In the genomic region with DNA sequence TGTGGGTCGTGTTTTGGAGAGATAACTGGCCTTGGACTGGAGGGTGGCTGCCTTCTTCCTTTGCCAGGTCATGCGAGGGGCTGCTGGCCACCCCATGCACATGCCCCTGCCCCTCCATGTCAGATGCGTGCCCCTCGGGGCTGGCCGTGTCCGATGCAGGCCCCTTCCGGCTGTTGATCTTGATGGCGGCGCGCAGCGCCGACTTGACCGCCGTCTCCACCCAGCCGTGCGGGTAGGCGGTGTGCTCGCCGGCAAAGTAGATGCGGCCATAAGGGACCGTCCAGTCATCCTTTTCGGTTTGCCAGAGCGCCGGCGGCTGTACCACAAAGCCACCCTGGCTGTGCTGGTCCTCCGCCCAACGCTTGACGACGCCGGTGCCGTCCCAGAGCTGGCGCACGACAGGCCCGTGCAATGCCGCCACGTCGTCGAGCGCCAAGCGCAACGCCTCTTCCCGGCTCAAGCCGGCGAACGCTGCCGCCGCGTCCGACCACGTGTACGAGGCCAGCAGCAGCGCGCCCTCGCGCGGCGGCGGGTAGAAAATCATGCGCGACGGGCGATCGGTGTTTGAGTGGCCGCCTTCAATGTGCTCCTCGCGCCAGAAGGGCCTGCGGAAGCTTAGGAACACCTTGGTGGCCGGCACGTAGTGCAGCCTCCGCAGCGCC, we compare ENCODE assay signal across 1 cellular context.
TF ChIP-seq lines count a peak whose summit lies in the region.

No MANE protein-coding gene starts in this region.

TF ChIP-seq in GM12878, 131 proteins besides CTCF, POLR2A, EP300 and RAD21 (continued from another document and continues in another):
- TF ChIP-seq, protein P1, sequence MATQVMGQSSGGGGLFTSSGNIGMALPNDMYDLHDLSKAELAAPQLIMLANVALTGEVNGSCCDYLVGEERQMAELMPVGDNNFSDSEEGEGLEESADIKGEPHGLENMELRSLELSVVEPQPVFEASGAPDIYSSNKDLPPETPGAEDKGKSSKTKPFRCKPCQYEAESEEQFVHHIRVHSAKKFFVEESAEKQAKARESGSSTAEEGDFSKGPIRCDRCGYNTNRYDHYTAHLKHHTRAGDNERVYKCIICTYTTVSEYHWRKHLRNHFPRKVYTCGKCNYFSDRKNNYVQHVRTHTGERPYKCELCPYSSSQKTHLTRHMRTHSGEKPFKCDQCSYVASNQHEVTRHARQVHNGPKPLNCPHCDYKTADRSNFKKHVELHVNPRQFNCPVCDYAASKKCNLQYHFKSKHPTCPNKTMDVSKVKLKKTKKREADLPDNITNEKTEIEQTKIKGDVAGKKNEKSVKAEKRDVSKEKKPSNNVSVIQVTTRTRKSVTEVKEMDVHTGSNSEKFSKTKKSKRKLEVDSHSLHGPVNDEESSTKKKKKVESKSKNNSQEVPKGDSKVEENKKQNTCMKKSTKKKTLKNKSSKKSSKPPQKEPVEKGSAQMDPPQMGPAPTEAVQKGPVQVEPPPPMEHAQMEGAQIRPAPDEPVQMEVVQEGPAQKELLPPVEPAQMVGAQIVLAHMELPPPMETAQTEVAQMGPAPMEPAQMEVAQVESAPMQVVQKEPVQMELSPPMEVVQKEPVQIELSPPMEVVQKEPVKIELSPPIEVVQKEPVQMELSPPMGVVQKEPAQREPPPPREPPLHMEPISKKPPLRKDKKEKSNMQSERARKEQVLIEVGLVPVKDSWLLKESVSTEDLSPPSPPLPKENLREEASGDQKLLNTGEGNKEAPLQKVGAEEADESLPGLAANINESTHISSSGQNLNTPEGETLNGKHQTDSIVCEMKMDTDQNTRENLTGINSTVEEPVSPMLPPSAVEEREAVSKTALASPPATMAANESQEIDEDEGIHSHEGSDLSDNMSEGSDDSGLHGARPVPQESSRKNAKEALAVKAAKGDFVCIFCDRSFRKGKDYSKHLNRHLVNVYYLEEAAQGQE (IDR thresholded peaks at IDR 0.05; ENCODE audit: low read depth, low read length): no peak
- TF ChIP-seq, protein P2, sequence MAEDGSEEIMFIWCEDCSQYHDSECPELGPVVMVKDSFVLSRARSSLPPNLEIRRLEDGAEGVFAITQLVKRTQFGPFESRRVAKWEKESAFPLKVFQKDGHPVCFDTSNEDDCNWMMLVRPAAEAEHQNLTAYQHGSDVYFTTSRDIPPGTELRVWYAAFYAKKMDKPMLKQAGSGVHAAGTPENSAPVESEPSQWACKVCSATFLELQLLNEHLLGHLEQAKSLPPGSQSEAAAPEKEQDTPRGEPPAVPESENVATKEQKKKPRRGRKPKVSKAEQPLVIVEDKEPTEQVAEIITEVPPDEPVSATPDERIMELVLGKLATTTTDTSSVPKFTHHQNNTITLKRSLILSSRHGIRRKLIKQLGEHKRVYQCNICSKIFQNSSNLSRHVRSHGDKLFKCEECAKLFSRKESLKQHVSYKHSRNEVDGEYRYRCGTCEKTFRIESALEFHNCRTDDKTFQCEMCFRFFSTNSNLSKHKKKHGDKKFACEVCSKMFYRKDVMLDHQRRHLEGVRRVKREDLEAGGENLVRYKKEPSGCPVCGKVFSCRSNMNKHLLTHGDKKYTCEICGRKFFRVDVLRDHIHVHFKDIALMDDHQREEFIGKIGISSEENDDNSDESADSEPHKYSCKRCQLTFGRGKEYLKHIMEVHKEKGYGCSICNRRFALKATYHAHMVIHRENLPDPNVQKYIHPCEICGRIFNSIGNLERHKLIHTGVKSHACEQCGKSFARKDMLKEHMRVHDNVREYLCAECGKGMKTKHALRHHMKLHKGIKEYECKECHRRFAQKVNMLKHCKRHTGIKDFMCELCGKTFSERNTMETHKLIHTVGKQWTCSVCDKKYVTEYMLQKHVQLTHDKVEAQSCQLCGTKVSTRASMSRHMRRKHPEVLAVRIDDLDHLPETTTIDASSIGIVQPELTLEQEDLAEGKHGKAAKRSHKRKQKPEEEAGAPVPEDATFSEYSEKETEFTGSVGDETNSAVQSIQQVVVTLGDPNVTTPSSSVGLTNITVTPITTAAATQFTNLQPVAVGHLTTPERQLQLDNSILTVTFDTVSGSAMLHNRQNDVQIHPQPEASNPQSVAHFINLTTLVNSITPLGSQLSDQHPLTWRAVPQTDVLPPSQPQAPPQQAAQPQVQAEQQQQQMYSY (CRISPR knock-in tag; IDR thresholded peaks at IDR 0.05): no peak
- TF ChIP-seq HDAC2 (IDR thresholded peaks at IDR 0.05) (no peak), FOXM1 (IDR thresholded peaks at IDR 0.05; ENCODE audit: low read depth, low read length) (no peak), PAX8 (IDR thresholded peaks at IDR 0.05) (no peak), IKZF1 (conservative IDR thresholded peaks at IDR 0.05) (peak; percentile 76; the same call in 1 of the 2 replicates), FOXK2 (IDR thresholded peaks at IDR 0.05) (no peak), SRF (IDR thresholded peaks at IDR 0.05; ENCODE audit: low read depth in 2 of 2, low read length in 2 of 2) (0 out of 4 replicates have a peak, but pooled peaks of 1 of the 2 experiments have one; percentile 4), TCF7 (IDR thresholded peaks at IDR 0.05; ENCODE audit: borderline replicate concordance) (no peak), SUPT20H (IDR thresholded peaks at IDR 0.05; ENCODE audit: borderline replicate concordance, control insufficient read depth, low read depth, low read length) (no peak), PAX5 (IDR thresholded peaks at IDR 0.05; ENCODE audit: borderline replicate concordance, low read depth, low read length) (no peak), HCFC1 (IDR thresholded peaks at IDR 0.05; ENCODE audit: low read length) (no peak), TAF1 (IDR thresholded peaks at IDR 0.05; ENCODE audit: borderline replicate concordance, low read depth, low read length) (no peak), ZNF217 (IDR thresholded peaks at IDR 0.05) (no peak), IKZF2 (IDR thresholded peaks at IDR 0.05) (no peak; a peak in 1 of 4 replicates), EED (IDR thresholded peaks at IDR 0.05; ENCODE audit: low read depth) (no peak), CREM (IDR thresholded peaks at IDR 0.05; ENCODE audit: low read depth) (peak; percentile 38; the same call in 1 of the 2 replicates), CEBPB (IDR thresholded peaks at IDR 0.05; ENCODE audit: borderline replicate concordance in 1 of 2, low read depth in 2 of 2, low read length in 2 of 2) (no peak), STAT3 (IDR thresholded peaks at IDR 0.05; ENCODE audit: low read depth, low read length) (no peak), CBFB (IDR thresholded peaks at IDR 0.05; ENCODE audit: low read depth) (no peak), MEF2B (IDR thresholded peaks at IDR 0.05; ENCODE audit: partially characterized antibody, poor library complexity, severe bottlenecking) (no peak), WRNIP1 (IDR thresholded peaks at IDR 0.05; ENCODE audit: borderline replicate concordance, low read depth, low read length) (no peak)
- TF ChIP-seq, protein P3, sequence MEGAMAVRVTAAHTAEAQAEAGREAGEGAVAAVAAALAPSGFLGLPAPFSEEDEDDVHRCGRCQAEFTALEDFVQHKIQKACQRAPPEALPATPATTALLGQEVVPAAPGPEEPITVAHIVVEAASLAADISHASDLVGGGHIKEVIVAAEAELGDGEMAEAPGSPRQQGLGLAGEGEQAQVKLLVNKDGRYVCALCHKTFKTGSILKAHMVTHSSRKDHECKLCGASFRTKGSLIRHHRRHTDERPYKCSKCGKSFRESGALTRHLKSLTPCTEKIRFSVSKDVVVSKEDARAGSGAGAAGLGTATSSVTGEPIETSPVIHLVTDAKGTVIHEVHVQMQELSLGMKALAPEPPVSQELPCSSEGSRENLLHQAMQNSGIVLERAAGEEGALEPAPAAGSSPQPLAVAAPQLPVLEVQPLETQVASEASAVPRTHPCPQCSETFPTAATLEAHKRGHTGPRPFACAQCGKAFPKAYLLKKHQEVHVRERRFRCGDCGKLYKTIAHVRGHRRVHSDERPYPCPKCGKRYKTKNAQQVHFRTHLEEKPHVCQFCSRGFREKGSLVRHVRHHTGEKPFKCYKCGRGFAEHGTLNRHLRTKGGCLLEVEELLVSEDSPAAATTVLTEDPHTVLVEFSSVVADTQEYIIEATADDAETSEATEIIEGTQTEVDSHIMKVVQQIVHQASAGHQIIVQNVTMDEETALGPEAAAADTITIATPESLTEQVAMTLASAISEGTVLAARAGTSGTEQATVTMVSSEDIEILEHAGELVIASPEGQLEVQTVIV (IDR thresholded peaks at IDR 0.05; ENCODE audit: borderline replicate concordance, partially characterized antibody): no peak
- TF ChIP-seq, protein P4, sequence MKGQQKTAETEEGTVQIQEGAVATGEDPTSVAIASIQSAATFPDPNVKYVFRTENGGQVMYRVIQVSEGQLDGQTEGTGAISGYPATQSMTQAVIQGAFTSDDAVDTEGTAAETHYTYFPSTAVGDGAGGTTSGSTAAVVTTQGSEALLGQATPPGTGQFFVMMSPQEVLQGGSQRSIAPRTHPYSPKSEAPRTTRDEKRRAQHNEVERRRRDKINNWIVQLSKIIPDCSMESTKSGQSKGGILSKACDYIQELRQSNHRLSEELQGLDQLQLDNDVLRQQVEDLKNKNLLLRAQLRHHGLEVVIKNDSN (IDR thresholded peaks at IDR 0.05; ENCODE audit: borderline replicate concordance, extremely low read length, insufficient read depth, low read depth, low read length): peak; percentile 51
- TF ChIP-seq, protein P5, sequence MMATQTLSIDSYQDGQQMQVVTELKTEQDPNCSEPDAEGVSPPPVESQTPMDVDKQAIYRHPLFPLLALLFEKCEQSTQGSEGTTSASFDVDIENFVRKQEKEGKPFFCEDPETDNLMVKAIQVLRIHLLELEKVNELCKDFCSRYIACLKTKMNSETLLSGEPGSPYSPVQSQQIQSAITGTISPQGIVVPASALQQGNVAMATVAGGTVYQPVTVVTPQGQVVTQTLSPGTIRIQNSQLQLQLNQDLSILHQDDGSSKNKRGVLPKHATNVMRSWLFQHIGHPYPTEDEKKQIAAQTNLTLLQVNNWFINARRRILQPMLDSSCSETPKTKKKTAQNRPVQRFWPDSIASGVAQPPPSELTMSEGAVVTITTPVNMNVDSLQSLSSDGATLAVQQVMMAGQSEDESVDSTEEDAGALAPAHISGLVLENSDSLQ (IDR thresholded peaks at IDR 0.05): peak; percentile 20; the same call in 1 of the 2 replicates
- TF ChIP-seq, protein P6, sequence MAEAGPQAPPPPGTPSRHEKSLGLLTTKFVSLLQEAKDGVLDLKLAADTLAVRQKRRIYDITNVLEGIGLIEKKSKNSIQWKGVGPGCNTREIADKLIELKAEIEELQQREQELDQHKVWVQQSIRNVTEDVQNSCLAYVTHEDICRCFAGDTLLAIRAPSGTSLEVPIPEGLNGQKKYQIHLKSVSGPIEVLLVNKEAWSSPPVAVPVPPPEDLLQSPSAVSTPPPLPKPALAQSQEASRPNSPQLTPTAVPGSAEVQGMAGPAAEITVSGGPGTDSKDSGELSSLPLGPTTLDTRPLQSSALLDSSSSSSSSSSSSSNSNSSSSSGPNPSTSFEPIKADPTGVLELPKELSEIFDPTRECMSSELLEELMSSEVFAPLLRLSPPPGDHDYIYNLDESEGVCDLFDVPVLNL (IDR thresholded peaks at IDR 0.05; ENCODE audit: low read depth, low read length): 0 out of 2 replicates have a peak, but pooled peaks have one; percentile 49
- TF ChIP-seq, protein P7, sequence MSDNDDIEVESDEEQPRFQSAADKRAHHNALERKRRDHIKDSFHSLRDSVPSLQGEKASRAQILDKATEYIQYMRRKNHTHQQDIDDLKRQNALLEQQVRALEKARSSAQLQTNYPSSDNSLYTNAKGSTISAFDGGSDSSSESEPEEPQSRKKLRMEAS (IDR thresholded peaks at IDR 0.05; ENCODE audit: low read depth, low read length): peak; percentile 98
- TF ChIP-seq, protein P8, sequence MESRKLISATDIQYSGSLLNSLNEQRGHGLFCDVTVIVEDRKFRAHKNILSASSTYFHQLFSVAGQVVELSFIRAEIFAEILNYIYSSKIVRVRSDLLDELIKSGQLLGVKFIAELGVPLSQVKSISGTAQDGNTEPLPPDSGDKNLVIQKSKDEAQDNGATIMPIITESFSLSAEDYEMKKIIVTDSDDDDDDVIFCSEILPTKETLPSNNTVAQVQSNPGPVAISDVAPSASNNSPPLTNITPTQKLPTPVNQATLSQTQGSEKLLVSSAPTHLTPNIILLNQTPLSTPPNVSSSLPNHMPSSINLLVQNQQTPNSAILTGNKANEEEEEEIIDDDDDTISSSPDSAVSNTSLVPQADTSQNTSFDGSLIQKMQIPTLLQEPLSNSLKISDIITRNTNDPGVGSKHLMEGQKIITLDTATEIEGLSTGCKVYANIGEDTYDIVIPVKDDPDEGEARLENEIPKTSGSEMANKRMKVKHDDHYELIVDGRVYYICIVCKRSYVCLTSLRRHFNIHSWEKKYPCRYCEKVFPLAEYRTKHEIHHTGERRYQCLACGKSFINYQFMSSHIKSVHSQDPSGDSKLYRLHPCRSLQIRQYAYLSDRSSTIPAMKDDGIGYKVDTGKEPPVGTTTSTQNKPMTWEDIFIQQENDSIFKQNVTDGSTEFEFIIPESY (IDR thresholded peaks at IDR 0.05): peak; percentile 89
- TF ChIP-seq, protein P9, sequence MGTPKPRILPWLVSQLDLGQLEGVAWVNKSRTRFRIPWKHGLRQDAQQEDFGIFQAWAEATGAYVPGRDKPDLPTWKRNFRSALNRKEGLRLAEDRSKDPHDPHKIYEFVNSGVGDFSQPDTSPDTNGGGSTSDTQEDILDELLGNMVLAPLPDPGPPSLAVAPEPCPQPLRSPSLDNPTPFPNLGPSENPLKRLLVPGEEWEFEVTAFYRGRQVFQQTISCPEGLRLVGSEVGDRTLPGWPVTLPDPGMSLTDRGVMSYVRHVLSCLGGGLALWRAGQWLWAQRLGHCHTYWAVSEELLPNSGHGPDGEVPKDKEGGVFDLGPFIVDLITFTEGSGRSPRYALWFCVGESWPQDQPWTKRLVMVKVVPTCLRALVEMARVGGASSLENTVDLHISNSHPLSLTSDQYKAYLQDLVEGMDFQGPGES (IDR thresholded peaks at IDR 0.05): no peak
- TF ChIP-seq, protein P10, sequence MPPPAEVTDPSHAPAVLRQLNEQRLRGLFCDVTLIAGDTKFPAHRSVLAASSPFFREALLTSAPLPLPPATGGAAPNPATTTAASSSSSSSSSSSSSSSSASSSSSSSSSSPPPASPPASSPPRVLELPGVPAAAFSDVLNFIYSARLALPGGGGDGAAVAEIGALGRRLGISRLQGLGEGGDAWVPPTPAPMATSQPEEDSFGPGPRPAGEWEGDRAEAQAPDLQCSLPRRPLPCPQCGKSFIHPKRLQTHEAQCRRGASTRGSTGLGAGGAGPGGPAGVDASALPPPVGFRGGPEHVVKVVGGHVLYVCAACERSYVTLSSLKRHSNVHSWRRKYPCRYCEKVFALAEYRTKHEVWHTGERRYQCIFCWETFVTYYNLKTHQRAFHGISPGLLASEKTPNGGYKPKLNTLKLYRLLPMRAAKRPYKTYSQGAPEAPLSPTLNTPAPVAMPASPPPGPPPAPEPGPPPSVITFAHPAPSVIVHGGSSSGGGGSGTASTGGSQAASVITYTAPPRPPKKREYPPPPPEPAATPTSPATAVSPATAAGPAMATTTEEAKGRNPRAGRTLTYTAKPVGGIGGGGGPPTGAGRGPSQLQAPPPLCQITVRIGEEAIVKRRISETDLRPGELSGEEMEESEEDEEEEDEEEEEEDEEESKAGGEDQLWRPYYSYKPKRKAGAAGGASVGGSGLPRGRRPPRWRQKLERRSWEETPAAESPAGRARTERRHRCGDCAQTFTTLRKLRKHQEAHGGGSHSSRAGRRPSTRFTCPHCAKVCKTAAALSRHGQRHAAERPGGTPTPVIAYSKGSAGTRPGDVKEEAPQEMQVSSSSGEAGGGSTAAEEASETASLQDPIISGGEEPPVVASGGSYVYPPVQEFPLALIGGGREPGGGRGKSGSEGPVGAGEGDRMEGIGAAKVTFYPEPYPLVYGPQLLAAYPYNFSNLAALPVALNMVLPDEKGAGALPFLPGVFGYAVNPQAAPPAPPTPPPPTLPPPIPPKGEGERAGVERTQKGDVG (CRISPR knock-in tag; IDR thresholded peaks at IDR 0.05): no peak
- TF ChIP-seq, protein P11, sequence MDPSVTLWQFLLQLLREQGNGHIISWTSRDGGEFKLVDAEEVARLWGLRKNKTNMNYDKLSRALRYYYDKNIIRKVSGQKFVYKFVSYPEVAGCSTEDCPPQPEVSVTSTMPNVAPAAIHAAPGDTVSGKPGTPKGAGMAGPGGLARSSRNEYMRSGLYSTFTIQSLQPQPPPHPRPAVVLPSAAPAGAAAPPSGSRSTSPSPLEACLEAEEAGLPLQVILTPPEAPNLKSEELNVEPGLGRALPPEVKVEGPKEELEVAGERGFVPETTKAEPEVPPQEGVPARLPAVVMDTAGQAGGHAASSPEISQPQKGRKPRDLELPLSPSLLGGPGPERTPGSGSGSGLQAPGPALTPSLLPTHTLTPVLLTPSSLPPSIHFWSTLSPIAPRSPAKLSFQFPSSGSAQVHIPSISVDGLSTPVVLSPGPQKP (IDR thresholded peaks at IDR 0.05; ENCODE audit: low read depth, low read length): no peak
